ENCODE assay signal across 8 cellular contexts in genomic region chr6:142846883-142847287, GRCh38.
DNase-seq lines count a peak whose midpoint lies in the region; ATAC-seq and TF ChIP-seq lines count a peak whose summit lies in the region.

No MANE protein-coding gene starts in this region.

- H3K27me3 Mint-ChIP-seq in IgD-negative memory B cell: no peaks in the 10 kb centered on the region
- no peaks in the 10 kb centered on the region for H3K27me3 Mint-ChIP-seq in central memory CD8-positive, alpha-beta T cell

- ATAC-seq in central memory CD8-positive, alpha-beta T cell (replicated peaks; ENCODE audit: extremely low read depth, poor library complexity, severe bottlenecking): no peak
- ATAC-seq in mucosa of descending colon (peak; percentile 14), left colon (no peak), HG03045 (IDR thresholded peaks at IDR 0.05; ENCODE audit: unreplicated experiment) (no peak)

- peaks cover 4% of the 10 kb centered on the region for H3K36me3 Mint-ChIP-seq in IgD-negative memory B cell
- H3K36me3 Mint-ChIP-seq in central memory CD8-positive, alpha-beta T cell (ENCODE audit: insufficient read depth): peaks cover 15% of the 10 kb centered on the region

- H3K36me3 ChIP-seq in mucosa of descending colon (ENCODE audit: low read depth): no peaks in the 10 kb centered on the region

- TF ChIP-seq CTCF in mucosa of descending colon (IDR thresholded peaks at IDR 0.05): no peak

- H3K9me3 Mint-ChIP-seq in IgD-negative memory B cell: no peaks in the 10 kb centered on the region
- no peaks in the 10 kb centered on the region for H3K9me3 Mint-ChIP-seq in central memory CD8-positive, alpha-beta T cell

- H3K4me3 ChIP-seq in mucosa of descending colon: no peak overlapping the region

- H3K9me3 ChIP-seq in mucosa of descending colon: no peaks in the 10 kb centered on the region

- H3K4me3 Mint-ChIP-seq in IgD-negative memory B cell: peak overlapping the region; percentile 41 to 83 (median 60)
- peak overlapping the region; percentile 74 for H3K4me3 Mint-ChIP-seq in central memory CD8-positive, alpha-beta T cell

- peaks cover 67 to 84% (median 78%) of the 10 kb centered on the region in 3 donors for H3K4me1 Mint-ChIP-seq in IgD-negative memory B cell
- H3K4me1 Mint-ChIP-seq in central memory CD8-positive, alpha-beta T cell: peaks cover 86% of the 10 kb centered on the region

- intact Hi-C loops in mucosa of descending colon (cut with DNase I, micrococcal nuclease) (no loop called here), left colon (cut with DNase I, micrococcal nuclease) (loop anchor here in 1 of 2 donors (10.0 kb wide), 1 partner anchor 98 kb away; the partner anchor contains the start of gene HIVEP2)

- peak overlapping the region; percentile 72 to 98 (median 92) for H3K27ac Mint-ChIP-seq in IgD-negative memory B cell
- peak overlapping the region; percentile 100 for H3K27ac Mint-ChIP-seq in central memory CD8-positive, alpha-beta T cell (ENCODE audit: low read depth)

- DNase-seq in AG08396 (ENCODE audit: low spot score): peak; percentile 56
- DNase-seq in central memory CD8-positive, alpha-beta T cell (ENCODE audit: low spot score in 2 of 2): no peak
- no peak for DNase-seq in mucosa of descending colon
- no peak for DNase-seq in NCI-H1105 (lab: John Stamatoyannopoulos, UW)
- DNase-seq in left colon: no peak
- DNase-seq in NCI-H128 (lab: John Stamatoyannopoulos, UW; ENCODE audit: unreplicated experiment): no peak

- H3K4me1 ChIP-seq in mucosa of descending colon (ENCODE audit: low read depth): peaks cover 34% of the 10 kb centered on the region
